In genomic region chr2:63058742-63059433, GRCh38 we compare ENCODE assay signal across 9 cellular contexts. TPM values are rescaled to one million over a fixed set of nuclear protein-coding genes. Genes with fewer than 3 reads are reported as not detected.
DNase-seq lines count a peak whose midpoint lies in the region; ATAC-seq and TF ChIP-seq lines count a peak whose summit lies in the region.
"Had no signal": no experiment of that assay in that cellular context is flagged by ENCODE, and none has a peak within 500 bp of the region (broad histone marks: within the 10 kb centered on the region; RNA-seq: fewer than 3 reads in every experiment).

No MANE protein-coding gene starts in this region.

- H3K4me3 ChIP-seq in neuron (ENCODE audit: low read length) = peak overlapping the region; percentile 28

- H2AFZ ChIP-seq in neuron (ENCODE audit: low read depth, low read length) = peak overlapping the region; percentile 80

- no peak for TF ChIP-seq CTCF in CD14-positive monocyte (IDR thresholded peaks at IDR 0.05)

- H3K4me3 Mint-ChIP-seq in CD14-positive monocyte (peak overlapping the region; percentile 63 to 97), IgD-negative memory B cell (peak overlapping the region; percentile 12 to 89 (median 52))

- ATAC-seq in esophagus mucosa (peak; percentile 40), HG03571 (IDR thresholded peaks at IDR 0.05; ENCODE audit: unreplicated experiment) (no peak), GM21619 (IDR thresholded peaks at IDR 0.05; ENCODE audit: unreplicated experiment) (no peak)

- peaks cover 56% of the 10 kb centered on the region for H3K27me3 ChIP-seq in neuron (ENCODE audit: insufficient read depth, low read length)

- peaks cover 19% of the 10 kb centered on the region for H3K36me3 ChIP-seq in neuron (ENCODE audit: insufficient read depth, low read length)

- peaks cover 18 to 35% of the 10 kb centered on the region in 2 donors for H3K36me3 Mint-ChIP-seq in CD14-positive monocyte
- H3K36me3 Mint-ChIP-seq in IgD-negative memory B cell = peaks cover 6% of the 10 kb centered on the region

- H3K9me3 ChIP-seq in neuron (ENCODE audit: low read length) = peaks cover 25% of the 10 kb centered on the region

- no peak for DNase-seq in CD14-positive monocyte (ENCODE audit: low spot score)
- DNase-seq in NK-92 (lab: John Stamatoyannopoulos, UW; ENCODE audit: unreplicated experiment) = no peak
- no peak for DNase-seq in amygdala (lab: John Stamatoyannopoulos, UW)
- DNase-seq: SIG-M5 had no signal

- H3K27ac Mint-ChIP-seq in CD14-positive monocyte (peak overlapping the region in 1 of 7 donors; percentile 15), IgD-negative memory B cell (peak overlapping the region; percentile 89 to 99 (median 96))

- H3K27me3 Mint-ChIP-seq in CD14-positive monocyte (ENCODE audit: low read depth in 3 of 3) (peaks cover 90 to 94% (median 92%) of the 10 kb centered on the region in 3 donors), IgD-negative memory B cell (peaks cover 67% of the 10 kb centered on the region)

- H3K9me3 Mint-ChIP-seq in CD14-positive monocyte (peaks cover 0 to 44% (median 36%) of the 10 kb centered on the region in 7 donors), IgD-negative memory B cell (peaks cover 0 to 27% (median 4%) of the 10 kb centered on the region in 3 donors)

- peaks cover 3% of the 10 kb centered on the region for H3K4me1 ChIP-seq in neuron (ENCODE audit: insufficient read depth, low read length)

- peaks cover 58% of the 10 kb centered on the region for H3K4me1 Mint-ChIP-seq in CD14-positive monocyte
- peaks cover 26 to 46% (median 26%) of the 10 kb centered on the region in 3 donors for H3K4me1 Mint-ChIP-seq in IgD-negative memory B cell

- intact Hi-C loops in CD14-positive monocyte (cut with micrococcal nuclease) = no loop called here

RNA-seq across cellular contexts. Expression of gene OTX1, which starts 8.3 kb away (rescaled TPM):
- polyA plus RNA-seq in CD14-positive monocyte (not detected), IgD-negative memory B cell (not detected)
- total RNA-seq in esophagus mucosa = 1.8 TPM
